Comparison of ENCODE assay signal across 22 cellular contexts in the genomic region with DNA sequence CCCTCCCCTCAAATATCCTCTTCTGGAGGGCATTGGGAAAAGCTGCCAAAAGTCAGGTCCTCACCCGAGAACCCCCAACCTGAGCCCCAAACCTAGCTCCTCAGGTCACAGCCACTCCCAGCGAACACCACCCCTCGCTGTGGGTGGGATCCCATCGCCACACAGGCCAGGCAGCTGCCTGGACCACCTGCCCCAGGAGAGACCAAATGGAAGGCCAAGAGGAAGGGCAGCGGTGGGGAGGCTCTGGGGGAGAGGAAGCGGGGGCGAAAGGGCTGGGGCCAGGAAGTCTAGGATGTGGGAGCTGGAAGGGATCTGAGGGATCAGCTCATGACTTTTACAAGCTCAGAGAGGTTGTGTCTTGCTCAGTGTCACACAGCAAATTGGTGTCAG. TPM values are rescaled to one million over a fixed set of nuclear protein-coding genes. Genes with fewer than 3 reads are reported as not detected.
"Had no signal": no experiment of that assay in that cellular context is flagged by ENCODE, and none has a peak within 500 bp of the region (broad histone marks: within the 10 kb centered on the region; RNA-seq: fewer than 3 reads in every experiment).

No MANE protein-coding gene starts in this region.

- H3K4me3 Mint-ChIP-seq: natural killer cell treated with Interleukin-12 subunit alpha and Interleukin-12 subunit beta and Interleukin-15 and Interleukin-18, amount 100 ng/mL, for 72 hours had no signal

- DNase-seq: effector memory CD4-positive, alpha-beta T cell; gastrocnemius medialis; heart right ventricle; hypothalamus; kidney glomerular epithelial cell; mucosa of descending colon; sigmoid colon; small intestine; stimulated activated CD4-positive, alpha-beta T cell treated with anti-CD3 and anti-CD28 coated beads, Interleukin-12 subunit alpha, Interleukin-12 subunit beta, amount 100 ng/mL, for 4 hours; stimulated activated naive CD4-positive, alpha-beta T cell; upper lobe of left lung had no signal

- H3K9me3 ChIP-seq: esophagus muscularis mucosa, gastrocnemius medialis, heart right ventricle, mucosa of descending colon, sigmoid colon, thyroid gland, upper lobe of left lung, vagina had no signal

- H3K27ac ChIP-seq: esophagus muscularis mucosa, gastrocnemius medialis, heart right ventricle, sigmoid colon, thyroid gland, upper lobe of left lung, vagina had no signal

- FAIRE-seq: endometrium, islet of Langerhans, small intestine had no signal

- H3K27me3 ChIP-seq: heart right ventricle, sigmoid colon, thyroid gland, upper lobe of left lung, vagina had no signal

- H3K36me3 Mint-ChIP-seq: natural killer cell treated with Interleukin-12 subunit alpha and Interleukin-12 subunit beta and Interleukin-15 and Interleukin-18, amount 100 ng/mL, for 72 hours had no signal

- H3K27ac Mint-ChIP-seq: natural killer cell treated with Interleukin-12 subunit alpha and Interleukin-12 subunit beta and Interleukin-15 and Interleukin-18, amount 100 ng/mL, for 72 hours had no signal

- H3K9me3 Mint-ChIP-seq: natural killer cell treated with Interleukin-12 subunit alpha and Interleukin-12 subunit beta and Interleukin-15 and Interleukin-18, amount 100 ng/mL, for 72 hours had no signal

- H3K36me3 ChIP-seq: esophagus muscularis mucosa, gastrocnemius medialis, heart right ventricle, sigmoid colon, thyroid gland, upper lobe of left lung, vagina had no signal

- H3K4me1 ChIP-seq: gastrocnemius medialis, thyroid gland had no signal

- ATAC-seq: gastrocnemius medialis; mucosa of descending colon; natural killer cell treated with Interleukin-12 subunit alpha and Interleukin-12 subunit beta and Interleukin-15 and Interleukin-18, amount 100 ng/mL, for 72 hours had no signal

- H3K4me3 ChIP-seq: esophagus muscularis mucosa, gastrocnemius medialis, heart right ventricle, mucosa of descending colon, sigmoid colon, thyroid gland, upper lobe of left lung, vagina had no signal

RNA-seq across cellular contexts. Expression of a gene that starts 51.2 kb away (rescaled TPM):
- total RNA-seq: gastrocnemius medialis, liver, lung microvascular endothelial cell, mesenteric fat pad, omental fat pad, pulmonary artery endothelial cell, vagina had no signal
